In the genomic region with DNA sequence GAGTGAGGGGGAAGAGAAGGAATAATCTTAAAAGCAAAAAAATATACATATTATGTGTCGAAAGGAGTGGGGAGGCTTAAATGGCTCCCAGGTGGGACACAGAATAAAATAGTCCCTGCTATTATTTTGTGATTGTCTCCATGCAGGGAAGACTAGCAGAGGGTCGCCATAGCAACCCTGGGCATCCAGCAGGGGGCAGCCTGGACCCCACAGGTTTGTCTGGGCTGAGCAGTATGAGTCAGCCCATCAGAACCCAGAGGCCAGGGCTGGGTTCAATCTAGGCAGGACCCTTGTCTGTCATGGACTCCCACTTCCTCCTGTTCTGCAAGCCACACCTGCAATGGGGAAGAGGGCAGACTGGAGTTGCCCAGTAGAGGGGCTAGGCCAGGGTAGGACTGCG, we compare ENCODE assay signal across 2 cellular contexts.
TF ChIP-seq lines count a peak whose summit lies in the region.

No MANE protein-coding gene starts in this region.

TF ChIP-seq in HEK293, 187 proteins besides CTCF, POLR2A, EP300 and RAD21 (continued from another document):
- no peak for TF ChIP-seq ZBTB20 (tag by site-specific recombination; IDR thresholded peaks at IDR 0.05)
- no peak for TF ChIP-seq ZNF707 (tag by site-specific recombination; IDR thresholded peaks at IDR 0.05)
- TF ChIP-seq ZNF747 (tag by site-specific recombination; IDR thresholded peaks at IDR 0.05): no peak
- no peak for TF ChIP-seq KLF7 (tag by site-specific recombination; IDR thresholded peaks at IDR 0.05; ENCODE audit: borderline replicate concordance)
- TF ChIP-seq BCL11A (tag by site-specific recombination; IDR thresholded peaks at IDR 0.05; ENCODE audit: low read depth): no peak
- TF ChIP-seq GLIS1 (tag by site-specific recombination; IDR thresholded peaks at IDR 0.05): 0 out of 2 replicates have a peak, but pooled peaks have one; percentile 32
- TF ChIP-seq ZBTB7A (tag by site-specific recombination; IDR thresholded peaks at IDR 0.05; ENCODE audit: low read depth): no peak
- 0 out of 2 replicates have a peak, but pooled peaks have one; percentile 24 for TF ChIP-seq ZBTB17 (tag by site-specific recombination; IDR thresholded peaks at IDR 0.05)
- TF ChIP-seq, protein P1, sequence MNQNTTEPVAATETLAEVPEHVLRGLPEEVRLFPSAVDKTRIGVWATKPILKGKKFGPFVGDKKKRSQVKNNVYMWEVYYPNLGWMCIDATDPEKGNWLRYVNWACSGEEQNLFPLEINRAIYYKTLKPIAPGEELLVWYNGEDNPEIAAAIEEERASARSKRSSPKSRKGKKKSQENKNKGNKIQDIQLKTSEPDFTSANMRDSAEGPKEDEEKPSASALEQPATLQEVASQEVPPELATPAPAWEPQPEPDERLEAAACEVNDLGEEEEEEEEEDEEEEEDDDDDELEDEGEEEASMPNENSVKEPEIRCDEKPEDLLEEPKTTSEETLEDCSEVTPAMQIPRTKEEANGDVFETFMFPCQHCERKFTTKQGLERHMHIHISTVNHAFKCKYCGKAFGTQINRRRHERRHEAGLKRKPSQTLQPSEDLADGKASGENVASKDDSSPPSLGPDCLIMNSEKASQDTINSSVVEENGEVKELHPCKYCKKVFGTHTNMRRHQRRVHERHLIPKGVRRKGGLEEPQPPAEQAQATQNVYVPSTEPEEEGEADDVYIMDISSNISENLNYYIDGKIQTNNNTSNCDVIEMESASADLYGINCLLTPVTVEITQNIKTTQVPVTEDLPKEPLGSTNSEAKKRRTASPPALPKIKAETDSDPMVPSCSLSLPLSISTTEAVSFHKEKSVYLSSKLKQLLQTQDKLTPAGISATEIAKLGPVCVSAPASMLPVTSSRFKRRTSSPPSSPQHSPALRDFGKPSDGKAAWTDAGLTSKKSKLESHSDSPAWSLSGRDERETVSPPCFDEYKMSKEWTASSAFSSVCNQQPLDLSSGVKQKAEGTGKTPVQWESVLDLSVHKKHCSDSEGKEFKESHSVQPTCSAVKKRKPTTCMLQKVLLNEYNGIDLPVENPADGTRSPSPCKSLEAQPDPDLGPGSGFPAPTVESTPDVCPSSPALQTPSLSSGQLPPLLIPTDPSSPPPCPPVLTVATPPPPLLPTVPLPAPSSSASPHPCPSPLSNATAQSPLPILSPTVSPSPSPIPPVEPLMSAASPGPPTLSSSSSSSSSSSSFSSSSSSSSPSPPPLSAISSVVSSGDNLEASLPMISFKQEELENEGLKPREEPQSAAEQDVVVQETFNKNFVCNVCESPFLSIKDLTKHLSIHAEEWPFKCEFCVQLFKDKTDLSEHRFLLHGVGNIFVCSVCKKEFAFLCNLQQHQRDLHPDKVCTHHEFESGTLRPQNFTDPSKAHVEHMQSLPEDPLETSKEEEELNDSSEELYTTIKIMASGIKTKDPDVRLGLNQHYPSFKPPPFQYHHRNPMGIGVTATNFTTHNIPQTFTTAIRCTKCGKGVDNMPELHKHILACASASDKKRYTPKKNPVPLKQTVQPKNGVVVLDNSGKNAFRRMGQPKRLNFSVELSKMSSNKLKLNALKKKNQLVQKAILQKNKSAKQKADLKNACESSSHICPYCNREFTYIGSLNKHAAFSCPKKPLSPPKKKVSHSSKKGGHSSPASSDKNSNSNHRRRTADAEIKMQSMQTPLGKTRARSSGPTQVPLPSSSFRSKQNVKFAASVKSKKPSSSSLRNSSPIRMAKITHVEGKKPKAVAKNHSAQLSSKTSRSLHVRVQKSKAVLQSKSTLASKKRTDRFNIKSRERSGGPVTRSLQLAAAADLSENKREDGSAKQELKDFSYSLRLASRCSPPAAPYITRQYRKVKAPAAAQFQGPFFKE (tag by site-specific recombination; IDR thresholded peaks at IDR 0.05; ENCODE audit: borderline replicate concordance): no peak
- peak; percentile 15; the same call in 1 of the 2 replicates for TF ChIP-seq MYNN (tag by site-specific recombination; IDR thresholded peaks at IDR 0.05; ENCODE audit: borderline replicate concordance)
- no peak for TF ChIP-seq HOXD13 (CRISPR knock-in tag; IDR thresholded peaks at IDR 0.05; ENCODE audit: borderline replicate concordance)
TF ChIP-seq in HEK293: peak in this region for 4.

TF ChIP-seq in WTC11, 78 proteins besides CTCF, POLR2A, EP300 and RAD21 (continued from another document):
- TF ChIP-seq, protein P2, sequence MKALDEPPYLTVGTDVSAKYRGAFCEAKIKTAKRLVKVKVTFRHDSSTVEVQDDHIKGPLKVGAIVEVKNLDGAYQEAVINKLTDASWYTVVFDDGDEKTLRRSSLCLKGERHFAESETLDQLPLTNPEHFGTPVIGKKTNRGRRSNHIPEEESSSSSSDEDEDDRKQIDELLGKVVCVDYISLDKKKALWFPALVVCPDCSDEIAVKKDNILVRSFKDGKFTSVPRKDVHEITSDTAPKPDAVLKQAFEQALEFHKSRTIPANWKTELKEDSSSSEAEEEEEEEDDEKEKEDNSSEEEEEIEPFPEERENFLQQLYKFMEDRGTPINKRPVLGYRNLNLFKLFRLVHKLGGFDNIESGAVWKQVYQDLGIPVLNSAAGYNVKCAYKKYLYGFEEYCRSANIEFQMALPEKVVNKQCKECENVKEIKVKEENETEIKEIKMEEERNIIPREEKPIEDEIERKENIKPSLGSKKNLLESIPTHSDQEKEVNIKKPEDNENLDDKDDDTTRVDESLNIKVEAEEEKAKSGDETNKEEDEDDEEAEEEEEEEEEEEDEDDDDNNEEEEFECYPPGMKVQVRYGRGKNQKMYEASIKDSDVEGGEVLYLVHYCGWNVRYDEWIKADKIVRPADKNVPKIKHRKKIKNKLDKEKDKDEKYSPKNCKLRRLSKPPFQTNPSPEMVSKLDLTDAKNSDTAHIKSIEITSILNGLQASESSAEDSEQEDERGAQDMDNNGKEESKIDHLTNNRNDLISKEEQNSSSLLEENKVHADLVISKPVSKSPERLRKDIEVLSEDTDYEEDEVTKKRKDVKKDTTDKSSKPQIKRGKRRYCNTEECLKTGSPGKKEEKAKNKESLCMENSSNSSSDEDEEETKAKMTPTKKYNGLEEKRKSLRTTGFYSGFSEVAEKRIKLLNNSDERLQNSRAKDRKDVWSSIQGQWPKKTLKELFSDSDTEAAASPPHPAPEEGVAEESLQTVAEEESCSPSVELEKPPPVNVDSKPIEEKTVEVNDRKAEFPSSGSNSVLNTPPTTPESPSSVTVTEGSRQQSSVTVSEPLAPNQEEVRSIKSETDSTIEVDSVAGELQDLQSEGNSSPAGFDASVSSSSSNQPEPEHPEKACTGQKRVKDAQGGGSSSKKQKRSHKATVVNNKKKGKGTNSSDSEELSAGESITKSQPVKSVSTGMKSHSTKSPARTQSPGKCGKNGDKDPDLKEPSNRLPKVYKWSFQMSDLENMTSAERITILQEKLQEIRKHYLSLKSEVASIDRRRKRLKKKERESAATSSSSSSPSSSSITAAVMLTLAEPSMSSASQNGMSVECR (CRISPR knock-in tag; IDR thresholded peaks at IDR 0.05; ENCODE audit: borderline replicate concordance): no peak
- TF ChIP-seq MYBL2 (CRISPR knock-in tag; IDR thresholded peaks at IDR 0.05) (no peak), ZNF263 (CRISPR knock-in tag; IDR thresholded peaks at IDR 0.05; ENCODE audit: low read depth) (no peak), ZNF219 (CRISPR knock-in tag; IDR thresholded peaks at IDR 0.05; ENCODE audit: borderline replicate concordance) (no peak), HMGA2 (CRISPR knock-in tag; IDR thresholded peaks at IDR 0.05) (no peak), NFATC4 (CRISPR knock-in tag; IDR thresholded peaks at IDR 0.05) (no peak), ZNF423 (CRISPR knock-in tag; IDR thresholded peaks at IDR 0.05) (no peak), CREM (CRISPR knock-in tag; IDR thresholded peaks at IDR 0.05) (no peak)
- TF ChIP-seq, protein P3, sequence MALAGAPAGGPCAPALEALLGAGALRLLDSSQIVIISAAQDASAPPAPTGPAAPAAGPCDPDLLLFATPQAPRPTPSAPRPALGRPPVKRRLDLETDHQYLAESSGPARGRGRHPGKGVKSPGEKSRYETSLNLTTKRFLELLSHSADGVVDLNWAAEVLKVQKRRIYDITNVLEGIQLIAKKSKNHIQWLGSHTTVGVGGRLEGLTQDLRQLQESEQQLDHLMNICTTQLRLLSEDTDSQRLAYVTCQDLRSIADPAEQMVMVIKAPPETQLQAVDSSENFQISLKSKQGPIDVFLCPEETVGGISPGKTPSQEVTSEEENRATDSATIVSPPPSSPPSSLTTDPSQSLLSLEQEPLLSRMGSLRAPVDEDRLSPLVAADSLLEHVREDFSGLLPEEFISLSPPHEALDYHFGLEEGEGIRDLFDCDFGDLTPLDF (CRISPR knock-in tag; IDR thresholded peaks at IDR 0.05): no peak
- TF ChIP-seq, protein P4, sequence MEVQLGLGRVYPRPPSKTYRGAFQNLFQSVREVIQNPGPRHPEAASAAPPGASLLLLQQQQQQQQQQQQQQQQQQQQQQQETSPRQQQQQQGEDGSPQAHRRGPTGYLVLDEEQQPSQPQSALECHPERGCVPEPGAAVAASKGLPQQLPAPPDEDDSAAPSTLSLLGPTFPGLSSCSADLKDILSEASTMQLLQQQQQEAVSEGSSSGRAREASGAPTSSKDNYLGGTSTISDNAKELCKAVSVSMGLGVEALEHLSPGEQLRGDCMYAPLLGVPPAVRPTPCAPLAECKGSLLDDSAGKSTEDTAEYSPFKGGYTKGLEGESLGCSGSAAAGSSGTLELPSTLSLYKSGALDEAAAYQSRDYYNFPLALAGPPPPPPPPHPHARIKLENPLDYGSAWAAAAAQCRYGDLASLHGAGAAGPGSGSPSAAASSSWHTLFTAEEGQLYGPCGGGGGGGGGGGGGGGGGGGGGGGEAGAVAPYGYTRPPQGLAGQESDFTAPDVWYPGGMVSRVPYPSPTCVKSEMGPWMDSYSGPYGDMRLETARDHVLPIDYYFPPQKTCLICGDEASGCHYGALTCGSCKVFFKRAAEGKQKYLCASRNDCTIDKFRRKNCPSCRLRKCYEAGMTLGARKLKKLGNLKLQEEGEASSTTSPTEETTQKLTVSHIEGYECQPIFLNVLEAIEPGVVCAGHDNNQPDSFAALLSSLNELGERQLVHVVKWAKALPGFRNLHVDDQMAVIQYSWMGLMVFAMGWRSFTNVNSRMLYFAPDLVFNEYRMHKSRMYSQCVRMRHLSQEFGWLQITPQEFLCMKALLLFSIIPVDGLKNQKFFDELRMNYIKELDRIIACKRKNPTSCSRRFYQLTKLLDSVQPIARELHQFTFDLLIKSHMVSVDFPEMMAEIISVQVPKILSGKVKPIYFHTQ (CRISPR knock-in tag; IDR thresholded peaks at IDR 0.05): no peak
- TF ChIP-seq, protein P5, sequence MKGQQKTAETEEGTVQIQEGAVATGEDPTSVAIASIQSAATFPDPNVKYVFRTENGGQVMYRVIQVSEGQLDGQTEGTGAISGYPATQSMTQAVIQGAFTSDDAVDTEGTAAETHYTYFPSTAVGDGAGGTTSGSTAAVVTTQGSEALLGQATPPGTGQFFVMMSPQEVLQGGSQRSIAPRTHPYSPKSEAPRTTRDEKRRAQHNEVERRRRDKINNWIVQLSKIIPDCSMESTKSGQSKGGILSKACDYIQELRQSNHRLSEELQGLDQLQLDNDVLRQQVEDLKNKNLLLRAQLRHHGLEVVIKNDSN (CRISPR knock-in tag; IDR thresholded peaks at IDR 0.05): no peak
- TF ChIP-seq, protein P6, sequence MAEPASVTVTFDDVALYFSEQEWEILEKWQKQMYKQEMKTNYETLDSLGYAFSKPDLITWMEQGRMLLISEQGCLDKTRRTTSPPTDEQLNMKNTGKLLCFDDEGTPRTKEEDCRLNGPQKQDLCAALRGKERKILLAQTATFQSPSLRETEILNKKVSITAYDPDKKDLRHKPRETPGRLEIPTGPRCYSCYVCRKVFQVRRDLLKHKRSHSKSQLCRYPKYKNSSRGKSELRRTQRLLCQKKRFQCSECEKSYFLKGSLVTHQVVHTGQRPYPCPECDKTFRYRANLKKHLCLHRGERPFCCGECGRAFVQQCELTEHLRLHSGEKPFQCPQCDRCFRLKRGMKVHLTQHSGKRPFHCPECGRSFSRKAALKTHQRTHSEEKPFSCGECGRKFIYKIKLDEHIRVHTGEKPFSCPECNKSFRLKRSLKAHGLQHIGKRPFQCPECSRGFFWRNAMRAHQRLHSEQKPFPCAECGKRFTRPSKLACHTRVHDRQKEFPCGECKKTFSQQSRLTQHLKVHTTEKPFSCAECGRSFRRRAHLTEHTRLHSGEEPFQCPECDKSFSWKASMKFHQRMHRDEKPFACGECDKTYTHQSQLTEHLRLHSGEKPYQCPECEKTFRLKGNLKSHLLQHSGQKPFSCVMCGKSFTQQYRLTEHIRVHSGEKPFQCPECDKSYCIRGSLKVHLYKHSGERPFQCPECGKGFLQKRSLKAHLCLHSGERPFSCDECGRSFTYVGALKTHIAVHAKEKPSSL (CRISPR knock-in tag; conservative IDR thresholded peaks at IDR 0.05): no peak
